In the genomic region with DNA sequence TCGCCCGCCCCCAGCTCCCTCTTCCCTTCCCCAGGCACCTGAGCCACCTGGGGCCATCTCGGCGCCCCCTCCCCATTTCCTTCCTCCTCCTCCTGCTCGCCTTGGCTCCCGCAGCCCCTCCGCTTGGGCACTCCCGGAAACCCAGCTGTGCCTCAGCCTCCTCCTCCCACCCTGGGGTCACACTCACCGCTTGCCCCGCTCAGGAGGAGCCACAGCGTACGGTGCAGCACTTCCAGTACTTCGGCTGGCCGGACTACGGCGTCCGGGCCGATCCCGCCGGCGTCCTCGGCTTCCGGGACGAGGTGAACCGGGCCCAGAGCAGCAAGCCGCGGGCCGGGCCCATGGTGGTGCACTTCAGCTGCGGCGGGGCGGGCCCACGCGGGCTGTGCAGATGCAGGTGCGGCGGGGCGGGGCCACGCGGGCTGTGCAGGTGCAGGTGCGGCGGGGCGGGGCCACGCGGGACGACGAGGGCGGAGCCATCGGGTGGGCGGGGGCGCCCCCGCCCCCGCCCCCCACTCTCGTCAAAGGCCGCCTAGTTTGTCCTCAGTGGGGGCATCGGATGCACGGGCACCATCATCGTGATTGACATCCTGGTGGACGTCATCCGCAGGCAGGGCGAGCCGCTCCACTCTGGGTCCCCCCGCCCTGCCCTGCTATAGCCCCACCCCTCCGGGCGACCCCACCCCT, we compare ENCODE assay signal across 6 cellular contexts. TPM values are rescaled to one million over a fixed set of nuclear protein-coding genes. Genes with fewer than 3 reads are reported as not detected.
A peak's percentile ranks its signal among the peaks of the same experiment; 100 is the strongest.
DNase-seq lines count a peak whose midpoint lies in the region; ATAC-seq and TF ChIP-seq lines count a peak whose summit lies in the region.

No MANE protein-coding gene starts in this region.

- no peak overlapping the region for H2BK120ac ChIP-seq in mesenchymal stem cell (ENCODE audit: low read depth, low read length)

- H2BK5ac ChIP-seq in mesenchymal stem cell (ENCODE audit: low read depth, low read length, poor library complexity, severe bottlenecking): no peak overlapping the region

- H3K4me2 ChIP-seq in mesenchymal stem cell (ENCODE audit: low read length, poor library complexity, severe bottlenecking): peak overlapping the region; percentile 69

- H3K79me1 ChIP-seq in mesenchymal stem cell (replicated peaks; ENCODE audit: low read length, poor library complexity, severe bottlenecking): peaks cover 1% of the 10 kb centered on the region

- no peak overlapping the region for H2AFZ ChIP-seq in mesenchymal stem cell (ENCODE audit: low read depth, low read length)

- no peaks in the 10 kb centered on the region for H3K36me3 ChIP-seq in HUES48 (ENCODE audit: control insufficient read depth, insufficient read depth, low read length)
- H3K36me3 ChIP-seq in mesenchymal stem cell (ENCODE audit: control insufficient read depth in 1 of 2, insufficient read depth in 2 of 2, low read depth in 1 of 2, low read length in 2 of 2): peaks cover 0 to 12% of the 10 kb centered on the region in 2 experiments

- H3K27ac ChIP-seq in AG04450 (ENCODE audit: low read depth, low read length) (no peak overlapping the region), HUES48 (ENCODE audit: low read depth, low read length) (no peak overlapping the region), mesenchymal stem cell (ENCODE audit: low read length, poor library complexity, severe bottlenecking) (no peak overlapping the region)

- no peak overlapping the region for H2BK12ac ChIP-seq in mesenchymal stem cell (ENCODE audit: low read length in 2 of 2)

- no peak for TF ChIP-seq CTCF in AG04450 (IDR thresholded peaks at IDR 0.05; ENCODE audit: low read depth, low read length)

- no peak overlapping the region for H3K9ac ChIP-seq in HUES48 (ENCODE audit: low read depth, low read length)
- no peak overlapping the region for H3K9ac ChIP-seq in mesenchymal stem cell (ENCODE audit: low read length)

- no peak overlapping the region for H3K23ac ChIP-seq in mesenchymal stem cell (ENCODE audit: low read length in 2 of 2)

- H3K4ac ChIP-seq in mesenchymal stem cell (ENCODE audit: low read depth in 1 of 2, low read length in 2 of 2): no peak overlapping the region

- no peak overlapping the region for H2AK5ac ChIP-seq in mesenchymal stem cell (ENCODE audit: low read length, severe bottlenecking)

- H3K27me3 ChIP-seq in AG04450 (ENCODE audit: control insufficient read depth, insufficient read depth, low read length): no peaks in the 10 kb centered on the region
- peaks cover 34% of the 10 kb centered on the region for H3K27me3 ChIP-seq in HUES48 (ENCODE audit: control insufficient read depth, insufficient read depth, low read length)
- peaks cover 0 to 64% of the 10 kb centered on the region in 2 experiments for H3K27me3 ChIP-seq in mesenchymal stem cell (ENCODE audit: control insufficient read depth in 1 of 2, insufficient read depth in 1 of 2, low read length in 2 of 2)

- H4K8ac ChIP-seq in mesenchymal stem cell (ENCODE audit: low read length): peak overlapping the region; percentile 25

- DNase-seq in AG04450 (ENCODE audit: low read depth, low spot score): no peak
- peak; percentile 83 for DNase-seq in activated effector memory CD4-positive, alpha-beta T cell treated with anti-CD3 and anti-CD28 coated beads, Interleukin-2, amount 50 U/mL, for 16 hours
- DNase-seq in mesenchymal stem cell: no peak
- no peak for DNase-seq in OCI-M2 (lab: John Stamatoyannopoulos, UW; ENCODE audit: unreplicated experiment)

- CTCF ChIA-PET in AG04450 (lab: Charles Lee): no interaction called here

- H3K14ac ChIP-seq in mesenchymal stem cell (ENCODE audit: low read length in 2 of 2): no peak overlapping the region

- H4K91ac ChIP-seq in mesenchymal stem cell (ENCODE audit: low read length): no peak overlapping the region

- H2BK15ac ChIP-seq in mesenchymal stem cell (ENCODE audit: low read depth, poor library complexity, severe bottlenecking): no peak overlapping the region

- H3K4me3 ChIP-seq in AG04450 (ENCODE audit: low read depth, low read length) (peak overlapping the region; percentile 74), HUES48 (ENCODE audit: low read depth, low read length) (peak overlapping the region; percentile 55), mesenchymal stem cell (ENCODE audit: insufficient read depth in 1 of 2, low read depth in 1 of 2, low read length in 2 of 2) (peak overlapping the region in 1 of 2 experiments; percentile 91)

- no peak for ATAC-seq in HG02763 (IDR thresholded peaks at IDR 0.05; ENCODE audit: unreplicated experiment)

- H3K9me3 ChIP-seq in AG04450 (ENCODE audit: control insufficient read depth, insufficient read depth, low read length): peaks cover 3% of the 10 kb centered on the region; the same call in 1 of the 2 replicates
- no peaks in the 10 kb centered on the region for H3K9me3 ChIP-seq in HUES48 (ENCODE audit: control insufficient read depth, insufficient read depth, low read length)
- no peaks in the 10 kb centered on the region for H3K9me3 ChIP-seq in mesenchymal stem cell (ENCODE audit: control insufficient read depth, low read length)

- POLR2A ChIA-PET in AG04450 (lab: Yijun Ruan, JAX): no interaction called here

- H3K18ac ChIP-seq in mesenchymal stem cell (ENCODE audit: low read depth in 1 of 2, low read length in 2 of 2): no peak overlapping the region

- 14% methylated on average over 41 of the region's 63 CpGs for WGBS in mesenchymal stem cell

- peaks cover 5% of the 10 kb centered on the region for H3K4me1 ChIP-seq in HUES48 (ENCODE audit: control insufficient read depth, insufficient read depth, low read length)
- H3K4me1 ChIP-seq in mesenchymal stem cell (ENCODE audit: control insufficient read depth, insufficient read depth, low read depth, low read length): peaks cover 44% of the 10 kb centered on the region

RNA-seq across cellular contexts. Expression of a gene that starts 5.6 kb away (rescaled TPM):
- polyA plus RNA-seq in AG04450 (2011; rRNA removed): not detected in 2 replicates
- not detected in 2 replicates for polyA minus RNA-seq in AG04450 (2011; rRNA and poly(A)+ RNA removed)
- not detected for polyA plus RNA-seq in mesenchymal stem cell (2013, experiment 1 of 2)
- polyA plus RNA-seq in mesenchymal stem cell (2013, experiment 2 of 2): not detected

RNA-seq across cellular contexts. Expression of a gene that starts 47.4 kb away (rescaled TPM):
- polyA plus RNA-seq in AG04450 (2011; rRNA removed): 2.3 and 3.2 TPM in 2 replicates
- 0.92 and 1.1 TPM in 2 replicates for polyA minus RNA-seq in AG04450 (2011; rRNA and poly(A)+ RNA removed)
- polyA plus RNA-seq in mesenchymal stem cell (2013, experiment 1 of 2): 7.6 TPM
- polyA plus RNA-seq in mesenchymal stem cell (2013, experiment 2 of 2): 7.7 TPM

RNA-seq across cellular contexts. Expression of a gene that starts 48.6 kb away (rescaled TPM):
- 28.3 and 37.4 TPM in 2 replicates for polyA plus RNA-seq in AG04450 (2011; rRNA removed)
- 21.9 and 22.5 TPM in 2 replicates for polyA minus RNA-seq in AG04450 (2011; rRNA and poly(A)+ RNA removed)
- 64.9 TPM for polyA plus RNA-seq in mesenchymal stem cell (2013, experiment 1 of 2)
- polyA plus RNA-seq in mesenchymal stem cell (2013, experiment 2 of 2): 62.3 TPM

RNA-seq across cellular contexts. Expression of a gene that starts 55.2 kb away (rescaled TPM):
- polyA plus RNA-seq in AG04450 (2011; rRNA removed): 22.4 and 36.0 TPM in 2 replicates
- 3.3 and 4.9 TPM in 2 replicates for polyA minus RNA-seq in AG04450 (2011; rRNA and poly(A)+ RNA removed)
- 70.3 TPM for polyA plus RNA-seq in mesenchymal stem cell (2013, experiment 1 of 2)
- polyA plus RNA-seq in mesenchymal stem cell (2013, experiment 2 of 2): 75.0 TPM
